ENCODE assay signal across 1 cellular context in genomic region chr15:80512729-80513670, GRCh38.
TF ChIP-seq lines count a peak whose summit lies in the region.

No MANE protein-coding gene starts in this region.

TF ChIP-seq in GM12878, 131 proteins besides CTCF, POLR2A, EP300 and RAD21 (continued from another document):
- TF ChIP-seq IRF3 (IDR thresholded peaks at IDR 0.05) (no peak), NFIC (IDR thresholded peaks at IDR 0.05; ENCODE audit: low read depth, low read length) (no peak), HSF1 (IDR thresholded peaks at IDR 0.05; ENCODE audit: low read depth, low read length) (no peak), SUPT20H (IDR thresholded peaks at IDR 0.05; ENCODE audit: borderline replicate concordance, control insufficient read depth, low read depth, low read length) (no peak), BCL11A (IDR thresholded peaks at IDR 0.05; ENCODE audit: low read depth, low read length) (no peak), ZNF207 (IDR thresholded peaks at IDR 0.05; ENCODE audit: borderline replicate concordance) (no peak), RFX5 (IDR thresholded peaks at IDR 0.05; ENCODE audit: low read depth, low read length) (no peak), SUZ12 (IDR thresholded peaks at IDR 0.05; ENCODE audit: unreplicated experiment) (no peak), FOXM1 (IDR thresholded peaks at IDR 0.05; ENCODE audit: low read depth, low read length) (no peak), EED (IDR thresholded peaks at IDR 0.05; ENCODE audit: low read depth) (no peak), SREBF2 (IDR thresholded peaks at IDR 0.05; ENCODE audit: low read length) (no peak)
- TF ChIP-seq, protein P1, sequence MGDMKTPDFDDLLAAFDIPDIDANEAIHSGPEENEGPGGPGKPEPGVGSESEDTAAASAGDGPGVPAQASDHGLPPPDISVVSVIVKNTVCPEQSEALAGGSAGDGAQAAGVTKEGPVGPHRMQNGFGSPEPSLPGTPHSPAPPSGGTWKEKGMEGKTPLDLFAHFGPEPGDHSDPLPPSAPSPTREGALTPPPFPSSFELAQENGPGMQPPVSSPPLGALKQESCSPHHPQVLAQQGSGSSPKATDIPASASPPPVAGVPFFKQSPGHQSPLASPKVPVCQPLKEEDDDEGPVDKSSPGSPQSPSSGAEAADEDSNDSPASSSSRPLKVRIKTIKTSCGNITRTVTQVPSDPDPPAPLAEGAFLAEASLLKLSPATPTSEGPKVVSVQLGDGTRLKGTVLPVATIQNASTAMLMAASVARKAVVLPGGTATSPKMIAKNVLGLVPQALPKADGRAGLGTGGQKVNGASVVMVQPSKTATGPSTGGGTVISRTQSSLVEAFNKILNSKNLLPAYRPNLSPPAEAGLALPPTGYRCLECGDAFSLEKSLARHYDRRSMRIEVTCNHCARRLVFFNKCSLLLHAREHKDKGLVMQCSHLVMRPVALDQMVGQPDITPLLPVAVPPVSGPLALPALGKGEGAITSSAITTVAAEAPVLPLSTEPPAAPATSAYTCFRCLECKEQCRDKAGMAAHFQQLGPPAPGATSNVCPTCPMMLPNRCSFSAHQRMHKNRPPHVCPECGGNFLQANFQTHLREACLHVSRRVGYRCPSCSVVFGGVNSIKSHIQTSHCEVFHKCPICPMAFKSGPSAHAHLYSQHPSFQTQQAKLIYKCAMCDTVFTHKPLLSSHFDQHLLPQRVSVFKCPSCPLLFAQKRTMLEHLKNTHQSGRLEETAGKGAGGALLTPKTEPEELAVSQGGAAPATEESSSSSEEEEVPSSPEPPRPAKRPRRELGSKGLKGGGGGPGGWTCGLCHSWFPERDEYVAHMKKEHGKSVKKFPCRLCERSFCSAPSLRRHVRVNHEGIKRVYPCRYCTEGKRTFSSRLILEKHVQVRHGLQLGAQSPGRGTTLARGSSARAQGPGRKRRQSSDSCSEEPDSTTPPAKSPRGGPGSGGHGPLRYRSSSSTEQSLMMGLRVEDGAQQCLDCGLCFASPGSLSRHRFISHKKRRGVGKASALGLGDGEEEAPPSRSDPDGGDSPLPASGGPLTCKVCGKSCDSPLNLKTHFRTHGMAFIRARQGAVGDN (IDR thresholded peaks at IDR 0.05): no peak
- TF ChIP-seq, protein P2, sequence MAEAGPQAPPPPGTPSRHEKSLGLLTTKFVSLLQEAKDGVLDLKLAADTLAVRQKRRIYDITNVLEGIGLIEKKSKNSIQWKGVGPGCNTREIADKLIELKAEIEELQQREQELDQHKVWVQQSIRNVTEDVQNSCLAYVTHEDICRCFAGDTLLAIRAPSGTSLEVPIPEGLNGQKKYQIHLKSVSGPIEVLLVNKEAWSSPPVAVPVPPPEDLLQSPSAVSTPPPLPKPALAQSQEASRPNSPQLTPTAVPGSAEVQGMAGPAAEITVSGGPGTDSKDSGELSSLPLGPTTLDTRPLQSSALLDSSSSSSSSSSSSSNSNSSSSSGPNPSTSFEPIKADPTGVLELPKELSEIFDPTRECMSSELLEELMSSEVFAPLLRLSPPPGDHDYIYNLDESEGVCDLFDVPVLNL (IDR thresholded peaks at IDR 0.05; ENCODE audit: low read depth, low read length): no peak
